In genomic region chr17:57091186-57091618, GRCh38 we compare ENCODE assay signal across 11 cellular contexts. TPM values are rescaled to one million over a fixed set of nuclear protein-coding genes. Genes with fewer than 3 reads are reported as not detected.
DNase-seq lines count a peak whose midpoint lies in the region; TF ChIP-seq lines count a peak whose summit lies in the region.
"Had no signal": no experiment of that assay in that cellular context is flagged by ENCODE, and none has a peak within 500 bp of the region (broad histone marks: within the 10 kb centered on the region; RNA-seq: fewer than 3 reads in every experiment).

No MANE protein-coding gene starts in this region.

- DNase-seq in C1 segment of cervical spinal cord (lab: John Stamatoyannopoulos, UW) (peak in 9 of 14 donors; percentile 34 to 88 (median 59)), cerebellar nuclear complex (lab: John Stamatoyannopoulos, UW) (peak; percentile 66 to 67), hippocampal formation (lab: John Stamatoyannopoulos, UW) (peak; percentile 31 to 41), prostate gland (ENCODE audit: low spot score) (peak; percentile 57), dedifferentiated amniotic fluid mesenchymal stem cell (ENCODE audit: extremely low spot score) (no peak), UCSD-AML1 (lab: John Stamatoyannopoulos, UW; ENCODE audit: unreplicated experiment) (no peak), KBM-7 (no peak), islet precursor cell (no peak)
- DNase-seq: ACHN had no signal

- H3K9me3 ChIP-seq in prostate gland: no peaks in the 10 kb centered on the region
- H3K9me3 ChIP-seq: neutrophil had no signal

- peaks cover 23% of the 10 kb centered on the region for H3K4me1 ChIP-seq in prostate gland (replicated peaks)

- TF ChIP-seq CTCF in prostate gland (IDR thresholded peaks at IDR 0.05): no peak

- 44% methylated on average over 5 of the region's 5 CpGs for WGBS in prostate gland

- H3K27ac ChIP-seq in prostate gland: peak overlapping the region; percentile 65 to 67
- H3K27ac ChIP-seq: epithelial cell of prostate, neutrophil had no signal

- no peaks in the 10 kb centered on the region for H3K36me3 ChIP-seq in prostate gland
- H3K36me3 ChIP-seq: neutrophil had no signal

- in situ Hi-C loops in KBM-7 (cut with MboI; ENCODE audit: low pct_unique_long_range_greater_than_20kb, low sequenced_read_pairs): no loop called here

- intact Hi-C loops in prostate gland (cut with DNase I): no loop called here

- TF ChIP-seq POLR2A in prostate gland (IDR thresholded peaks at IDR 0.05): no peak

- H3K4me3 ChIP-seq in prostate gland: no peak overlapping the region

- no peaks in the 10 kb centered on the region for H3K27me3 ChIP-seq in prostate gland (replicated peaks; ENCODE audit: insufficient read depth)

RNA-seq across cellular contexts. Expression of gene AKAP1, which starts 6.2 kb away (rescaled TPM):
- 100 to 1,000 TPM in 1 of 2 donors, 10 to 100 TPM in 1; 61.7 to 124 TPM for total RNA-seq in prostate gland

Comparison
In these comparisons a context has a peak if more than half of its experiments do, and no peak if none do; other contexts are left out.
1. DNase-seq: peak in C1 segment of cervical spinal cord (9 of 14), cerebellar nuclear complex (2 of 2), hippocampal formation (2 of 2) and prostate gland (single experiment); none in dedifferentiated amniotic fluid mesenchymal stem cell (single experiment), UCSD-AML1 (single experiment), KBM-7 (single experiment) and islet precursor cell (single experiment).